Comparison of ENCODE assay signal across 1 cellular context in genomic region chr1:92990828-92991227, GRCh38.
TF ChIP-seq lines count a peak whose summit lies in the region.

No MANE protein-coding gene starts in this region.

TF ChIP-seq in K562, 482 proteins besides CTCF, POLR2A, EP300 and RAD21 (continued from another document and continues in another):
- TF ChIP-seq, protein P1, sequence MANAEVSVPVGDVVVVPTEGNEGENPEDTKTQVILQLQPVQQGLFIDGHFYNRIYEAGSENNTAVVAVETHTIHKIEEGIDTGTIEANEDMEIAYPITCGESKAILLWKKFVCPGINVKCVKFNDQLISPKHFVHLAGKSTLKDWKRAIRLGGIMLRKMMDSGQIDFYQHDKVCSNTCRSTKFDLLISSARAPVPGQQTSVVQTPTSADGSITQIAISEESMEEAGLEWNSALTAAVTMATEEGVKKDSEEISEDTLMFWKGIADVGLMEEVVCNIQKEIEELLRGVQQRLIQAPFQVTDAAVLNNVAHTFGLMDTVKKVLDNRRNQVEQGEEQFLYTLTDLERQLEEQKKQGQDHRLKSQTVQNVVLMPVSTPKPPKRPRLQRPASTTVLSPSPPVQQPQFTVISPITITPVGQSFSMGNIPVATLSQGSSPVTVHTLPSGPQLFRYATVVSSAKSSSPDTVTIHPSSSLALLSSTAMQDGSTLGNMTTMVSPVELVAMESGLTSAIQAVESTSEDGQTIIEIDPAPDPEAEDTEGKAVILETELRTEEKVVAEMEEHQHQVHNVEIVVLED (CRISPR knock-in tag; IDR thresholded peaks at IDR 0.05) = no peak
- no peak for TF ChIP-seq PATZ1 (CRISPR knock-in tag; IDR thresholded peaks at IDR 0.05; ENCODE audit: borderline replicate concordance)
- TF ChIP-seq HNRNPK (IDR thresholded peaks at IDR 0.05; ENCODE audit: low read depth, low read length, poor library complexity, severe bottlenecking) = no peak
- TF ChIP-seq LEF1 (IDR thresholded peaks at IDR 0.05) = peak; percentile 24; the same call in 1 of the 2 replicates
- TF ChIP-seq ZNF586 (CRISPR knock-in tag; conservative IDR thresholded peaks at IDR 0.05) = no peak
- TF ChIP-seq CCNT2 (IDR thresholded peaks at IDR 0.05; ENCODE audit: borderline replicate concordance, extremely low read depth, insufficient read length, low read depth, low read length) = no peak
- TF ChIP-seq, protein P2, sequence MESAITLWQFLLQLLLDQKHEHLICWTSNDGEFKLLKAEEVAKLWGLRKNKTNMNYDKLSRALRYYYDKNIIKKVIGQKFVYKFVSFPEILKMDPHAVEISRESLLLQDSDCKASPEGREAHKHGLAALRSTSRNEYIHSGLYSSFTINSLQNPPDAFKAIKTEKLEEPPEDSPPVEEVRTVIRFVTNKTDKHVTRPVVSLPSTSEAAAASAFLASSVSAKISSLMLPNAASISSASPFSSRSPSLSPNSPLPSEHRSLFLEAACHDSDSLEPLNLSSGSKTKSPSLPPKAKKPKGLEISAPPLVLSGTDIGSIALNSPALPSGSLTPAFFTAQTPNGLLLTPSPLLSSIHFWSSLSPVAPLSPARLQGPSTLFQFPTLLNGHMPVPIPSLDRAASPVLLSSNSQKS (CRISPR knock-in tag; IDR thresholded peaks at IDR 0.05) = no peak
- TF ChIP-seq HES1 (IDR thresholded peaks at IDR 0.05; ENCODE audit: low read depth) = no peak
- no peak for TF ChIP-seq ZNF75A (CRISPR knock-in tag; IDR thresholded peaks at IDR 0.05)
- TF ChIP-seq ZNF445 (CRISPR knock-in tag; IDR thresholded peaks at IDR 0.05; ENCODE audit: low read depth) = no peak
- TF ChIP-seq ETV5 (CRISPR knock-in tag; IDR thresholded peaks at IDR 0.05; ENCODE audit: low read depth) = 0 out of 2 replicates have a peak, but pooled peaks have one; percentile 33
- TF ChIP-seq, protein P3, sequence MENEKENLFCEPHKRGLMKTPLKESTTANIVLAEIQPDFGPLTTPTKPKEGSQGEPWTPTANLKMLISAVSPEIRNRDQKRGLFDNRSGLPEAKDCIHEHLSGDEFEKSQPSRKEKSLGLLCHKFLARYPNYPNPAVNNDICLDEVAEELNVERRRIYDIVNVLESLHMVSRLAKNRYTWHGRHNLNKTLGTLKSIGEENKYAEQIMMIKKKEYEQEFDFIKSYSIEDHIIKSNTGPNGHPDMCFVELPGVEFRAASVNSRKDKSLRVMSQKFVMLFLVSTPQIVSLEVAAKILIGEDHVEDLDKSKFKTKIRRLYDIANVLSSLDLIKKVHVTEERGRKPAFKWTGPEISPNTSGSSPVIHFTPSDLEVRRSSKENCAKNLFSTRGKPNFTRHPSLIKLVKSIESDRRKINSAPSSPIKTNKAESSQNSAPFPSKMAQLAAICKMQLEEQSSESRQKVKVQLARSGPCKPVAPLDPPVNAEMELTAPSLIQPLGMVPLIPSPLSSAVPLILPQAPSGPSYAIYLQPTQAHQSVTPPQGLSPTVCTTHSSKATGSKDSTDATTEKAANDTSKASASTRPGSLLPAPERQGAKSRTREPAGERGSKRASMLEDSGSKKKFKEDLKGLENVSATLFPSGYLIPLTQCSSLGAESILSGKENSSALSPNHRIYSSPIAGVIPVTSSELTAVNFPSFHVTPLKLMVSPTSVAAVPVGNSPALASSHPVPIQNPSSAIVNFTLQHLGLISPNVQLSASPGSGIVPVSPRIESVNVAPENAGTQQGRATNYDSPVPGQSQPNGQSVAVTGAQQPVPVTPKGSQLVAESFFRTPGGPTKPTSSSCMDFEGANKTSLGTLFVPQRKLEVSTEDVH (IDR thresholded peaks at IDR 0.05; ENCODE audit: low read depth, partially characterized antibody) = no peak
- TF ChIP-seq NR4A1 (CRISPR knock-in tag; IDR thresholded peaks at IDR 0.05) = no peak
- no peak for TF ChIP-seq NR4A1 (tag; IDR thresholded peaks at IDR 0.05)
- TF ChIP-seq SMARCB1 (IDR thresholded peaks at IDR 0.05; ENCODE audit: insufficient read length, low read depth) = no peak
- TF ChIP-seq, protein P4, sequence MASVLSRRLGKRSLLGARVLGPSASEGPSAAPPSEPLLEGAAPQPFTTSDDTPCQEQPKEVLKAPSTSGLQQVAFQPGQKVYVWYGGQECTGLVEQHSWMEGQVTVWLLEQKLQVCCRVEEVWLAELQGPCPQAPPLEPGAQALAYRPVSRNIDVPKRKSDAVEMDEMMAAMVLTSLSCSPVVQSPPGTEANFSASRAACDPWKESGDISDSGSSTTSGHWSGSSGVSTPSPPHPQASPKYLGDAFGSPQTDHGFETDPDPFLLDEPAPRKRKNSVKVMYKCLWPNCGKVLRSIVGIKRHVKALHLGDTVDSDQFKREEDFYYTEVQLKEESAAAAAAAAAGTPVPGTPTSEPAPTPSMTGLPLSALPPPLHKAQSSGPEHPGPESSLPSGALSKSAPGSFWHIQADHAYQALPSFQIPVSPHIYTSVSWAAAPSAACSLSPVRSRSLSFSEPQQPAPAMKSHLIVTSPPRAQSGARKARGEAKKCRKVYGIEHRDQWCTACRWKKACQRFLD (CRISPR knock-in tag; IDR thresholded peaks at IDR 0.05) = no peak
- TF ChIP-seq ETV1 (tag; conservative IDR thresholded peaks at IDR 0.05; ENCODE audit: low read depth) = peak; percentile 90
- TF ChIP-seq TBP (optimal IDR thresholded peaks at IDR 0.05; ENCODE audit: low read depth, low read length) = no peak
- TF ChIP-seq IFI16 (CRISPR knock-in tag; IDR thresholded peaks at IDR 0.05) = no peak
- no peak for TF ChIP-seq YBX1 (IDR thresholded peaks at IDR 0.05)
- no peak for TF ChIP-seq PTBP1 (IDR thresholded peaks at IDR 0.05; ENCODE audit: low read depth, low read length)
- no peak for TF ChIP-seq ZNF121 (CRISPR knock-in tag; conservative IDR thresholded peaks at IDR 0.05)
- TF ChIP-seq MEF2A (IDR thresholded peaks at IDR 0.05; ENCODE audit: control insufficient read depth, low read depth, low read length) = no peak
- TF ChIP-seq MYC (IDR thresholded peaks at IDR 0.05; ENCODE audit: low read depth, low read length) = no peak
- TF ChIP-seq MYC (CRISPR knock-in tag; IDR thresholded peaks at IDR 0.05; ENCODE audit: borderline replicate concordance, low read depth) = no peak
- no peak for TF ChIP-seq ZKSCAN3 (CRISPR knock-in tag; IDR thresholded peaks at IDR 0.05)
- TF ChIP-seq, protein P5, sequence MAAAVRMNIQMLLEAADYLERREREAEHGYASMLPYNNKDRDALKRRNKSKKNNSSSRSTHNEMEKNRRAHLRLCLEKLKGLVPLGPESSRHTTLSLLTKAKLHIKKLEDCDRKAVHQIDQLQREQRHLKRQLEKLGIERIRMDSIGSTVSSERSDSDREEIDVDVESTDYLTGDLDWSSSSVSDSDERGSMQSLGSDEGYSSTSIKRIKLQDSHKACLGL (CRISPR knock-in tag; IDR thresholded peaks at IDR 0.05; ENCODE audit: borderline replicate concordance, poor library complexity, severe bottlenecking) = no peak
- no peak for TF ChIP-seq KHSRP (IDR thresholded peaks at IDR 0.05)
- TF ChIP-seq ZNF23 (CRISPR knock-in tag; IDR thresholded peaks at IDR 0.05) = no peak
- TF ChIP-seq ETV6 (IDR thresholded peaks at IDR 0.05; ENCODE audit: borderline replicate concordance in 1 of 2, low read depth in 2 of 2, low read length in 1 of 2) = peak in 1 of 2 experiments; percentile 76; a peak in 2 of 4 replicates
- no peak for TF ChIP-seq ETV6 (CRISPR knock-in tag; IDR thresholded peaks at IDR 0.05; ENCODE audit: borderline replicate concordance)
- TF ChIP-seq CAMTA2 (CRISPR knock-in tag; conservative IDR thresholded peaks at IDR 0.05) = no peak
- TF ChIP-seq ZNF316 (IDR thresholded peaks at IDR 0.05) = no peak
- TF ChIP-seq HCFC1 (IDR thresholded peaks at IDR 0.05; ENCODE audit: low read depth, low read length) = no peak
- no peak for TF ChIP-seq KDM5B (IDR thresholded peaks at IDR 0.05; ENCODE audit: insufficient replicate concordance, low read depth, low read length)
- no peak for TF ChIP-seq HOMEZ (CRISPR knock-in tag; IDR thresholded peaks at IDR 0.05)
- no peak for TF ChIP-seq BCOR (IDR thresholded peaks at IDR 0.05)
- TF ChIP-seq L3MBTL2 (IDR thresholded peaks at IDR 0.05) = no peak
- TF ChIP-seq ZNF140 (CRISPR knock-in tag; IDR thresholded peaks at IDR 0.05) = no peak
- peak in 1 of 2 experiments; percentile 54; a peak in 1 of 4 replicates for TF ChIP-seq HDAC1 (IDR thresholded peaks at IDR 0.05)
- 0 out of 2 replicates have a peak, but pooled peaks have one; percentile 16 for TF ChIP-seq ZNF24 (IDR thresholded peaks at IDR 0.05)
- TF ChIP-seq, protein P6, sequence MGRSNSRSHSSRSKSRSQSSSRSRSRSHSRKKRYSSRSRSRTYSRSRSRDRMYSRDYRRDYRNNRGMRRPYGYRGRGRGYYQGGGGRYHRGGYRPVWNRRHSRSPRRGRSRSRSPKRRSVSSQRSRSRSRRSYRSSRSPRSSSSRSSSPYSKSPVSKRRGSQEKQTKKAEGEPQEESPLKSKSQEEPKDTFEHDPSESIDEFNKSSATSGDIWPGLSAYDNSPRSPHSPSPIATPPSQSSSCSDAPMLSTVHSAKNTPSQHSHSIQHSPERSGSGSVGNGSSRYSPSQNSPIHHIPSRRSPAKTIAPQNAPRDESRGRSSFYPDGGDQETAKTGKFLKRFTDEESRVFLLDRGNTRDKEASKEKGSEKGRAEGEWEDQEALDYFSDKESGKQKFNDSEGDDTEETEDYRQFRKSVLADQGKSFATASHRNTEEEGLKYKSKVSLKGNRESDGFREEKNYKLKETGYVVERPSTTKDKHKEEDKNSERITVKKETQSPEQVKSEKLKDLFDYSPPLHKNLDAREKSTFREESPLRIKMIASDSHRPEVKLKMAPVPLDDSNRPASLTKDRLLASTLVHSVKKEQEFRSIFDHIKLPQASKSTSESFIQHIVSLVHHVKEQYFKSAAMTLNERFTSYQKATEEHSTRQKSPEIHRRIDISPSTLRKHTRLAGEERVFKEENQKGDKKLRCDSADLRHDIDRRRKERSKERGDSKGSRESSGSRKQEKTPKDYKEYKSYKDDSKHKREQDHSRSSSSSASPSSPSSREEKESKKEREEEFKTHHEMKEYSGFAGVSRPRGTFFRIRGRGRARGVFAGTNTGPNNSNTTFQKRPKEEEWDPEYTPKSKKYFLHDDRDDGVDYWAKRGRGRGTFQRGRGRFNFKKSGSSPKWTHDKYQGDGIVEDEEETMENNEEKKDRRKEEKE (IDR thresholded peaks at IDR 0.05; ENCODE audit: borderline replicate concordance in 1 of 2, control insufficient read depth in 1 of 2, low read depth in 2 of 2, low read length in 1 of 2) = no peak
- TF ChIP-seq OTX1 (CRISPR knock-in tag; IDR thresholded peaks at IDR 0.05) = no peak
- TF ChIP-seq, protein P7, sequence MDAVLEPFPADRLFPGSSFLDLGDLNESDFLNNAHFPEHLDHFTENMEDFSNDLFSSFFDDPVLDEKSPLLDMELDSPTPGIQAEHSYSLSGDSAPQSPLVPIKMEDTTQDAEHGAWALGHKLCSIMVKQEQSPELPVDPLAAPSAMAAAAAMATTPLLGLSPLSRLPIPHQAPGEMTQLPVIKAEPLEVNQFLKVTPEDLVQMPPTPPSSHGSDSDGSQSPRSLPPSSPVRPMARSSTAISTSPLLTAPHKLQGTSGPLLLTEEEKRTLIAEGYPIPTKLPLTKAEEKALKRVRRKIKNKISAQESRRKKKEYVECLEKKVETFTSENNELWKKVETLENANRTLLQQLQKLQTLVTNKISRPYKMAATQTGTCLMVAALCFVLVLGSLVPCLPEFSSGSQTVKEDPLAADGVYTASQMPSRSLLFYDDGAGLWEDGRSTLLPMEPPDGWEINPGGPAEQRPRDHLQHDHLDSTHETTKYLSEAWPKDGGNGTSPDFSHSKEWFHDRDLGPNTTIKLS (IDR thresholded peaks at IDR 0.05; ENCODE audit: borderline replicate concordance, low read depth) = no peak
- TF ChIP-seq POLR2AphosphoS5 (IDR thresholded peaks at IDR 0.05; ENCODE audit: control insufficient read depth, insufficient read depth, low read depth, low read length) = no peak
- 0 out of 2 replicates have a peak, but pooled peaks have one; percentile 16 for TF ChIP-seq ARID3A (IDR thresholded peaks at IDR 0.05; ENCODE audit: borderline replicate concordance, low read depth, low read length)
